15 cellular contexts compared by ENCODE assay signal in the genomic region with DNA sequence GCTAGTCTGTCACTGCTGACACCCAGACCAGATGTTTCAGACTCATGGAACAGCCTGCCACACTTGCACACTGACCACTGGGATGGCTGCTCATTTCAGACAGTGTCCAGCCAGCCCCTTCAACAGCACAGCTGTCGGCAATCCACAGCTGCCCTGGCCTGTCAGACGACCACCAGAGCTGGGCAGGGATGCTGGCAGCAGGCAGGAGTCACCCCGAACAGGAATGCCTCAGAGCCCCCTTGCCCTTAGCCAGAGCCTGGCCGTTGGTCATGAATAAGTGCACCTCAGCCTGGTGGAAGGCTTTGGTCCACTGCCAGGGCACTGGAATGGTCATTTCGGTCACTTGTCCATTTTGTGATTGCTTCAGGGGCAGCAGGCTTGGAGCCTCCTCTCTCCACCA.
A peak's percentile ranks its signal among the peaks of the same experiment; 100 is the strongest.
DNase-seq lines count a peak whose midpoint lies in the region; TF ChIP-seq lines count a peak whose summit lies in the region.
"Had no signal": no experiment of that assay in that cellular context is flagged by ENCODE, and none has a peak within 500 bp of the region (broad histone marks: within the 10 kb centered on the region; RNA-seq: fewer than 3 reads in every experiment).

No MANE protein-coding gene starts in this region.

- TF ChIP-seq CTCF in H9 (conservative IDR thresholded peaks at IDR 0.05) (no peak), chondrocyte (IDR thresholded peaks at IDR 0.05) (no peak), osteocyte (IDR thresholded peaks at IDR 0.05) (no peak), HFFc6 (IDR thresholded peaks at IDR 0.05) (no peak), Calu3 (IDR thresholded peaks at IDR 0.05; ENCODE audit: unreplicated experiment) (no peak)

- CTCF ChIA-PET in Calu3 (lab: Charles Lee) = no interaction called here

- no peak overlapping the region for H2AK5ac ChIP-seq in H9 (ENCODE audit: insufficient read length, low read length)

- H3K9ac ChIP-seq in H9 (ENCODE audit: extremely low read depth, insufficient read length, low read length) = no peak overlapping the region
- H3K9ac ChIP-seq: GM23248 had no signal

- no peak overlapping the region for H3K4me2 ChIP-seq in H9 (ENCODE audit: insufficient read depth, insufficient read length, low read length)

- no peaks in the 10 kb centered on the region for H3K27me3 ChIP-seq in H9 (ENCODE audit: insufficient read depth, low read length)

- no TSS peak for BruUV-seq in Calu3 (replicated peaks; lab: Mats Ljungman, UMichigan)

- no peak overlapping the region for H3K56ac ChIP-seq in H9 (ENCODE audit: insufficient read length, low read depth, low read length)

- H2BK120ac ChIP-seq in H9 (ENCODE audit: low read depth, low read length, poor library complexity, severe bottlenecking) = no peak overlapping the region

- no peaks in the 10 kb centered on the region for H3K9me3 ChIP-seq in H9 (ENCODE audit: control insufficient read depth, low read depth, low read length)

- peaks cover 2% of the 10 kb centered on the region in 2 experiments; a peak in 3 of 4 replicates for H3K4me1 Mint-ChIP-seq in H9
- no peaks in the 10 kb centered on the region for H3K4me1 Mint-ChIP-seq in chondrocyte (ENCODE audit: low read depth)
- no peaks in the 10 kb centered on the region for H3K4me1 Mint-ChIP-seq in osteocyte (ENCODE audit: unreplicated experiment)
- H3K4me1 Mint-ChIP-seq in HFFc6 (ENCODE audit: low read depth) = no peaks in the 10 kb centered on the region
- H3K4me1 Mint-ChIP-seq in Calu3 (ENCODE audit: low read depth, unreplicated experiment) = no peaks in the 10 kb centered on the region
- H3K4me1 Mint-ChIP-seq: CD4-positive, alpha-beta memory T cell had no signal

- no peaks in the 10 kb centered on the region for H3K79me2 ChIP-seq in H9 (ENCODE audit: insufficient read depth, low read length)

- no peak overlapping the region for H4K5ac ChIP-seq in H9 (ENCODE audit: insufficient read length, low read depth, low read length)

- no CpG with 5 or more reads among the region's 5 CpGs for WGBS in H9 (ENCODE audit: extremely low coverage, insufficient read length, low lambda C conversion rate)

- intact Hi-C loops in Calu3 (cut with micrococcal nuclease; ENCODE audit: unreplicated experiment) = no loop called here

- no peak overlapping the region for H3T11ph ChIP-seq in H9 (ENCODE audit: low read length)

- no peak overlapping the region for H3K18ac ChIP-seq in H9 (ENCODE audit: insufficient read length, low read depth, low read length)

- H3K9me3 Mint-ChIP-seq in H9 (no peaks in the 10 kb centered on the region), chondrocyte (ENCODE audit: low read depth) (peaks cover 6% of the 10 kb centered on the region), osteocyte (ENCODE audit: unreplicated experiment) (peaks cover 39% of the 10 kb centered on the region), HFFc6 (peaks cover 42% of the 10 kb centered on the region), Calu3 (ENCODE audit: low read depth, unreplicated experiment) (no peaks in the 10 kb centered on the region)

- H2BK12ac ChIP-seq in H9 (ENCODE audit: insufficient read length, low read depth, low read length) = no peak overlapping the region

- H4K20me1 ChIP-seq in H9 (ENCODE audit: control insufficient read depth, insufficient read depth, insufficient read length) = no peaks in the 10 kb centered on the region

- no peak overlapping the region for H3K4ac ChIP-seq in H9 (ENCODE audit: low read depth, low read length)

- H2BK15ac ChIP-seq in H9 (ENCODE audit: low read depth, low read length) = no peak overlapping the region

- no peak overlapping the region for H3K4me3 Mint-ChIP-seq in H9
- no peak overlapping the region for H3K4me3 Mint-ChIP-seq in chondrocyte (ENCODE audit: unreplicated experiment)
- H3K4me3 Mint-ChIP-seq in osteocyte (ENCODE audit: unreplicated experiment) = no peak overlapping the region
- no peak overlapping the region for H3K4me3 Mint-ChIP-seq in HFFc6
- H3K4me3 Mint-ChIP-seq in Calu3 (ENCODE audit: low read depth, unreplicated experiment) = no peak overlapping the region
- H3K4me3 Mint-ChIP-seq: CD4-positive, alpha-beta memory T cell had no signal

- H3K27ac ChIP-seq in H9 (ENCODE audit: insufficient read length, low read depth, low read length) = no peak overlapping the region
- H3K27ac ChIP-seq: GM23248 had no signal

- no peak overlapping the region for H4K8ac ChIP-seq in H9 (replicated peaks; ENCODE audit: insufficient read length, low read depth, low read length)

- no peak overlapping the region for H3K27ac Mint-ChIP-seq in H9
- no peak overlapping the region for H3K27ac Mint-ChIP-seq in chondrocyte (ENCODE audit: unreplicated experiment)
- H3K27ac Mint-ChIP-seq in osteocyte (ENCODE audit: unreplicated experiment) = no peak overlapping the region
- H3K27ac Mint-ChIP-seq in HFFc6 = no peak overlapping the region
- H3K27ac Mint-ChIP-seq in Calu3 (ENCODE audit: unreplicated experiment) = no peak overlapping the region
- H3K27ac Mint-ChIP-seq: CD4-positive, alpha-beta memory T cell had no signal

- H2BK20ac ChIP-seq in H9 (ENCODE audit: low read depth, low read length, poor library complexity, severe bottlenecking) = no peak overlapping the region

- H2BK5ac ChIP-seq in H9 (ENCODE audit: insufficient read length, low read length) = no peak overlapping the region

- peak overlapping the region; percentile 73; the same call in 1 of the 2 replicates for H3K14ac ChIP-seq in H9 (ENCODE audit: insufficient read depth, low read length)

- no peak overlapping the region for H2AFZ ChIP-seq in H9 (ENCODE audit: low read length)
- H2AFZ ChIP-seq: GM23248 had no signal

- no peaks in the 10 kb centered on the region for H3K23me2 ChIP-seq in H9 (ENCODE audit: insufficient read length, low read depth, low read length, poor library complexity, severe bottlenecking)

- no peak overlapping the region for H4K91ac ChIP-seq in H9 (ENCODE audit: insufficient read length, low read depth, low read length)

- H3K79me1 ChIP-seq in H9 (ENCODE audit: insufficient read depth, low read depth, low read length, poor library complexity, severe bottlenecking) = no peaks in the 10 kb centered on the region

- H3K23ac ChIP-seq in H9 (ENCODE audit: insufficient read length, low read depth, low read length) = no peak overlapping the region

- no peaks in the 10 kb centered on the region for H3K36me3 Mint-ChIP-seq in H9 (ENCODE audit: insufficient read depth in 1 of 3, low read depth in 3 of 3)
- H3K36me3 Mint-ChIP-seq in chondrocyte (ENCODE audit: low read depth) = no peaks in the 10 kb centered on the region
- no peaks in the 10 kb centered on the region for H3K36me3 Mint-ChIP-seq in osteocyte (ENCODE audit: unreplicated experiment)
- H3K36me3 Mint-ChIP-seq in HFFc6 (ENCODE audit: low read depth) = peaks cover 7% of the 10 kb centered on the region; the same call in 1 of the 2 replicates
- no peaks in the 10 kb centered on the region for H3K36me3 Mint-ChIP-seq in Calu3 (ENCODE audit: insufficient read depth, unreplicated experiment)
- H3K36me3 Mint-ChIP-seq: CD4-positive, alpha-beta memory T cell had no signal

- DNase-seq in H9 (no peak), chondrocyte (ENCODE audit: low spot score) (peak; percentile 54), islet precursor cell (peak; percentile 31), osteocyte (ENCODE audit: extremely low spot score, unreplicated experiment) (peak; percentile 68), HFFc6 (no peak), Calu3 (no peak), germinal center (ENCODE audit: low spot score) (no peak), iPS-NIHi11 (ENCODE audit: low spot score) (no peak)
- DNase-seq: C1 segment of cervical spinal cord; CD4-positive, alpha-beta memory T cell; COR-L47; DMS153; DND-41; GM23248; H7 had no signal

- H3K27me3 Mint-ChIP-seq in H9 (ENCODE audit: low read depth) (peaks cover 13% of the 10 kb centered on the region), chondrocyte (ENCODE audit: low read depth) (peaks cover 13% of the 10 kb centered on the region), osteocyte (ENCODE audit: unreplicated experiment) (no peaks in the 10 kb centered on the region), HFFc6 (ENCODE audit: insufficient read depth) (no peaks in the 10 kb centered on the region; the same call in none of the 2 replicates), Calu3 (ENCODE audit: unreplicated experiment) (peaks cover 81% of the 10 kb centered on the region)

- H3K4me1 ChIP-seq in H9 (ENCODE audit: insufficient read depth, low read length) = no peaks in the 10 kb centered on the region

Comparison
In these comparisons a context has a peak if more than half of its experiments do, and no peak if none do; other contexts are left out.
1. DNase-seq: peak in chondrocyte (single experiment), islet precursor cell (single experiment) and osteocyte (single experiment); none in H9 (single experiment), HFFc6 (single experiment), Calu3 (single experiment), germinal center (single experiment) and iPS-NIHi11 (single experiment).